Comparison of ENCODE assay signal across 16 cellular contexts in the genomic region with DNA sequence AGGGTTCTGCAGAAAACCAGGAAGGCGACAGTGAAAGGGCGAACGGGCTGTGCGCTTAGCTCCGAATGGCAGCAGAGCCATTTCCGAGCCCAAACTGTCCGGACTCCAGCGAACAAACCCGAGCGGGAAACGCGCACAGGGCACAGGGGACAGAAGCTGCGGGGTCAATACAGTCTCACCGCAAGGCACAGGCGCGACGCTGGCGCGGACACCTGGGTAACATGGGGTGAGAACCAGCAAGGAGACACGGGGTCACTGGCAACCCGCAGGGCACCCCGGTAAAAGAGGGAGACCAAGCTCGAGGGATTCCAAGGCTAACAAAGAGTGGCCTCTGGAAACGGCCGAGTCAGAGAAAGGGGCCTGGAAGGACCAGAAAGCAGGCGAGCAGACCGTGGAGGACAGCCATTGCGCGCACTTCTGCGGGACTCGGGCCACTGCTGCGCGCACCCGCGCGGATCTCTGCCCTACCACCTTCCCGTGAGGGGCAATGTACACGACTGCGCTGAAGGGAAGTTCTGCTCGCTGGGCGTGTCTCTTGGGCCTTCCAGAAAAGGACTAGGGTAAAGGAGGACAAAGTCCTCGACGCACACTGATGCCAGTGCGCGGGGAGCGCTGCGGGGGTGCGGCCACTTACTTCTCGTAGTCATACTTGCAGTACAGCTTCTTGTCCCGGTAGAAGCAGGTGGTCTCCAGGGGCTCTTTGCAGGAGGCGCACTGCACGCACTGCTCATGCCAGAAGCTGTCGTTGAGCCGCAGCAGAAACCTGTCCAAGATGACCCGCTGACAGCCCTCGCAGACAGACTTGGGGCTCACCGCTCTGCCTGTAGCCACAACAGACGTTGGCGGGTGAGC. TPM values are rescaled to one million over a fixed set of nuclear protein-coding genes. Genes with fewer than 3 reads are reported as not detected.
DNase-seq lines count a peak whose midpoint lies in the region; TF ChIP-seq lines count a peak whose summit lies in the region.
"Had no signal": no experiment of that assay in that cellular context is flagged by ENCODE, and none has a peak within 500 bp of the region (broad histone marks: within the 10 kb centered on the region; RNA-seq: fewer than 3 reads in every experiment).

No MANE protein-coding gene starts in this region.

- no peak overlapping the region for H3T11ph ChIP-seq in H9 (ENCODE audit: low read length)

- H3K36me3 ChIP-seq in endodermal cell (ENCODE audit: control insufficient read depth, insufficient read depth, low read length): no peaks in the 10 kb centered on the region
- H3K36me3 ChIP-seq: HAP-1 had no signal

- H4K91ac ChIP-seq in H9 (ENCODE audit: insufficient read length, low read depth, low read length): no peak overlapping the region

- H3K27me3 ChIP-seq in H9 (ENCODE audit: insufficient read depth, low read length) (peaks cover 67% of the 10 kb centered on the region), endodermal cell (ENCODE audit: control insufficient read depth, insufficient read depth, low read length, poor library complexity, severe bottlenecking) (peaks cover 97% of the 10 kb centered on the region)

- H3K27ac Mint-ChIP-seq in H9: no peak overlapping the region
- H3K27ac Mint-ChIP-seq in endodermal cell: no peak overlapping the region
- H3K27ac Mint-ChIP-seq in nephron progenitor cell: no peak overlapping the region
- H3K27ac Mint-ChIP-seq in activated CD4-positive, alpha-beta memory T cell treated with anti-CD3 and anti-CD28 coated beads, Interleukin-2, amount 10 ng/mL, durations not matched to agents 7 days and 5 days: no peak overlapping the region
- H3K27ac Mint-ChIP-seq: activated T-cell treated with anti-CD3 and anti-CD28 coated beads, Interleukin-2, amount 50 U/mL, for 24 hours; stimulated activated naive CD8-positive, alpha-beta T cell treated with anti-CD3 and anti-CD28 coated beads, Interleukin-15, Interleukin-2, amounts not matched to agents 100 ng/mL and 50 ng/mL, for 24 hours had no signal

- H3K4me3 ChIP-seq in endodermal cell (ENCODE audit: low read length): peak overlapping the region; percentile 78
- H3K4me3 ChIP-seq: HAP-1 had no signal

- H3K9me3 ChIP-seq in H9 (ENCODE audit: control insufficient read depth, low read depth, low read length) (no peaks in the 10 kb centered on the region), endodermal cell (ENCODE audit: control insufficient read depth, low read length) (no peaks in the 10 kb centered on the region)
- H3K9me3 ChIP-seq: HAP-1 had no signal

- H4K5ac ChIP-seq in H9 (ENCODE audit: insufficient read length, low read depth, low read length): no peak overlapping the region

- CTCF ChIA-PET in activated CD4-positive, alpha-beta memory T cell treated with anti-CD3 and anti-CD28 coated beads, Interleukin-2, amount 10 ng/mL, durations not matched to agents 7 days and 5 days (lab: Charles Lee): interaction anchor here (1.5 to 3.8 kb wide), 2 partner anchors 16 to 72 kb away, joined by 3 to 23 read pairs; no protein-coding TSS in a partner anchor

- H3K27me3 Mint-ChIP-seq in H9 (ENCODE audit: low read depth): peaks cover 99% of the 10 kb centered on the region
- peaks cover 93% of the 10 kb centered on the region for H3K27me3 Mint-ChIP-seq in endodermal cell (ENCODE audit: insufficient read depth)
- peaks cover 97% of the 10 kb centered on the region for H3K27me3 Mint-ChIP-seq in nephron progenitor cell (ENCODE audit: low read depth, poor library complexity)
- peaks cover 87% of the 10 kb centered on the region for H3K27me3 Mint-ChIP-seq in activated CD4-positive, alpha-beta memory T cell treated with anti-CD3 and anti-CD28 coated beads, Interleukin-2, amount 10 ng/mL, durations not matched to agents 7 days and 5 days

- H3K14ac ChIP-seq in H9 (ENCODE audit: insufficient read depth, low read length): no peak overlapping the region

- no peak for TF ChIP-seq CTCF in H9 (conservative IDR thresholded peaks at IDR 0.05)
- TF ChIP-seq CTCF in endodermal cell (conservative IDR thresholded peaks at IDR 0.05): no peak
- no peak for TF ChIP-seq CTCF in nephron progenitor cell (IDR thresholded peaks at IDR 0.05)

- H3K4me1 Mint-ChIP-seq in H9 (peaks cover 50 to 75% of the 10 kb centered on the region in 2 experiments), endodermal cell (peaks cover 53% of the 10 kb centered on the region), nephron progenitor cell (peaks cover 46% of the 10 kb centered on the region)
- peaks cover 3% of the 10 kb centered on the region for H3K4me1 Mint-ChIP-seq in activated CD4-positive, alpha-beta memory T cell treated with anti-CD3 and anti-CD28 coated beads, Interleukin-2, amount 10 ng/mL, durations not matched to agents 7 days and 5 days

- no peak overlapping the region for H3K56ac ChIP-seq in H9 (ENCODE audit: insufficient read length, low read depth, low read length)

- H3K9me3 Mint-ChIP-seq in H9: peaks cover 2 to 6% of the 10 kb centered on the region in 2 experiments; a peak in 2 of 5 replicates
- H3K9me3 Mint-ChIP-seq in endodermal cell: no peaks in the 10 kb centered on the region
- H3K9me3 Mint-ChIP-seq in nephron progenitor cell: no peaks in the 10 kb centered on the region
- H3K9me3 Mint-ChIP-seq in activated CD4-positive, alpha-beta memory T cell treated with anti-CD3 and anti-CD28 coated beads, Interleukin-2, amount 10 ng/mL, durations not matched to agents 7 days and 5 days: no peaks in the 10 kb centered on the region
- H3K9me3 Mint-ChIP-seq: activated T-cell treated with anti-CD3 and anti-CD28 coated beads, Interleukin-2, amount 50 U/mL, for 24 hours; stimulated activated naive CD8-positive, alpha-beta T cell treated with anti-CD3 and anti-CD28 coated beads, Interleukin-15, Interleukin-2, amounts not matched to agents 100 ng/mL and 50 ng/mL, for 24 hours had no signal

- DNase-seq in DMS53 treated with DMSO at 0.1 percent for 48 hours (lab: John Stamatoyannopoulos, UW; ENCODE audit: unreplicated experiment) (peak; percentile 25), H9 (peak; percentile 65), endodermal cell (peak; percentile 82), nephron progenitor cell (peak; percentile 52), superior temporal gyrus (ENCODE audit: extremely low spot score) (no peak), AG08395 (ENCODE audit: low spot score) (no peak)
- no peak for DNase-seq in activated CD4-positive, alpha-beta memory T cell treated with anti-CD3 and anti-CD28 coated beads, Interleukin-2, amount 10 ng/mL, durations not matched to agents 7 days and 5 days
- DNase-seq: activated T-cell treated with anti-CD3 and anti-CD28 coated beads, Interleukin-2, amount 50 U/mL, for 24 hours; aorta had no signal

- H3K9ac ChIP-seq in H9 (ENCODE audit: extremely low read depth, insufficient read length, low read length) (no peak overlapping the region), endodermal cell (ENCODE audit: extremely low read depth, low read length, poor library complexity, severe bottlenecking) (no peak overlapping the region)

- POLR2A ChIA-PET in activated CD4-positive, alpha-beta memory T cell treated with anti-CD3 and anti-CD28 coated beads, Interleukin-2, amount 10 ng/mL, durations not matched to agents 7 days and 5 days (lab: Charles Lee): no interaction called here

- no peak overlapping the region for H2AK5ac ChIP-seq in H9 (ENCODE audit: insufficient read length, low read length)

- H3K79me2 ChIP-seq in H9 (ENCODE audit: insufficient read depth, low read length): no peaks in the 10 kb centered on the region

- no peak overlapping the region for H3K18ac ChIP-seq in H9 (ENCODE audit: insufficient read length, low read depth, low read length)

- peak overlapping the region; percentile 43 to 84 for H3K4me3 Mint-ChIP-seq in H9
- H3K4me3 Mint-ChIP-seq in endodermal cell: peak overlapping the region; percentile 64
- peak overlapping the region; percentile 74 for H3K4me3 Mint-ChIP-seq in nephron progenitor cell
- H3K4me3 Mint-ChIP-seq in activated CD4-positive, alpha-beta memory T cell treated with anti-CD3 and anti-CD28 coated beads, Interleukin-2, amount 10 ng/mL, durations not matched to agents 7 days and 5 days: no peak overlapping the region
- H3K4me3 Mint-ChIP-seq: activated T-cell treated with anti-CD3 and anti-CD28 coated beads, Interleukin-2, amount 50 U/mL, for 24 hours; stimulated activated naive CD8-positive, alpha-beta T cell treated with anti-CD3 and anti-CD28 coated beads, Interleukin-15, Interleukin-2, amounts not matched to agents 100 ng/mL and 50 ng/mL, for 24 hours had no signal

- no peaks in the 10 kb centered on the region for H3K79me1 ChIP-seq in H9 (ENCODE audit: insufficient read depth, low read depth, low read length, poor library complexity, severe bottlenecking)

- peaks cover 36% of the 10 kb centered on the region for H3K23me2 ChIP-seq in H9 (ENCODE audit: insufficient read length, low read depth, low read length, poor library complexity, severe bottlenecking)

- H3K27ac ChIP-seq in H9 (ENCODE audit: insufficient read length, low read depth, low read length): no peak overlapping the region
- no peak overlapping the region for H3K27ac ChIP-seq in endodermal cell (ENCODE audit: low read depth, low read length)
- H3K27ac ChIP-seq: C4-2B had no signal

- no CpG with 5 or more reads among the region's 59 CpGs for WGBS in H9 (ENCODE audit: extremely low coverage, insufficient read length, low lambda C conversion rate)
- WGBS in endodermal cell (ENCODE audit: insufficient coverage in 1 of 2, insufficient read length in 1 of 2), 2 experiments: 2% methylated on average over 41 to 59 of the region's 59 CpGs

- H2BK20ac ChIP-seq in H9 (ENCODE audit: low read depth, low read length, poor library complexity, severe bottlenecking): no peak overlapping the region

- no peaks in the 10 kb centered on the region for H4K20me1 ChIP-seq in H9 (ENCODE audit: control insufficient read depth, insufficient read depth, insufficient read length)

- no peak overlapping the region for H3K4ac ChIP-seq in H9 (ENCODE audit: low read depth, low read length)

- peak overlapping the region; percentile 88 for H3K4me2 ChIP-seq in H9 (ENCODE audit: insufficient read depth, insufficient read length, low read length)

- H4K8ac ChIP-seq in H9 (replicated peaks; ENCODE audit: insufficient read length, low read depth, low read length): no peak overlapping the region

- H3K23ac ChIP-seq in H9 (ENCODE audit: insufficient read length, low read depth, low read length): no peak overlapping the region

- H3K4me1 ChIP-seq in H9 (ENCODE audit: insufficient read depth, low read length) (no peaks in the 10 kb centered on the region), endodermal cell (ENCODE audit: control insufficient read depth, insufficient read depth, low read length) (peaks cover 35% of the 10 kb centered on the region)
- H3K4me1 ChIP-seq: HAP-1 had no signal

- H3K36me3 Mint-ChIP-seq in H9 (ENCODE audit: insufficient read depth in 1 of 3, low read depth in 3 of 3): no peaks in the 10 kb centered on the region; a peak in 1 of 7 replicates
- no peaks in the 10 kb centered on the region for H3K36me3 Mint-ChIP-seq in endodermal cell (ENCODE audit: low read depth)
- H3K36me3 Mint-ChIP-seq in nephron progenitor cell (ENCODE audit: low read depth): no peaks in the 10 kb centered on the region
- no peaks in the 10 kb centered on the region for H3K36me3 Mint-ChIP-seq in activated CD4-positive, alpha-beta memory T cell treated with anti-CD3 and anti-CD28 coated beads, Interleukin-2, amount 10 ng/mL, durations not matched to agents 7 days and 5 days (ENCODE audit: low read depth)

- no peak overlapping the region for H2BK12ac ChIP-seq in H9 (ENCODE audit: insufficient read length, low read depth, low read length)

- no peak overlapping the region for H2BK120ac ChIP-seq in H9 (ENCODE audit: low read depth, low read length, poor library complexity, severe bottlenecking)

- no peak overlapping the region for H2BK15ac ChIP-seq in H9 (ENCODE audit: low read depth, low read length)

- no peak overlapping the region for H2BK5ac ChIP-seq in H9 (ENCODE audit: insufficient read length, low read length)

- H2AFZ ChIP-seq in H9 (ENCODE audit: low read length): no peak overlapping the region

RNA-seq across cellular contexts. Expression of gene LMX1A, which starts 3.8 kb away (rescaled TPM):
- total RNA-seq in H9 (2021) (not detected in 2 replicates), endodermal cell (1 to 10 TPM in 1 of 2 donors, under 1 TPM in 1; 0.13 to 1.6 TPM)
- 5.7 TPM for polyA plus RNA-seq in endodermal cell (2013, experiment 1 of 2)
- 5.8 TPM for polyA plus RNA-seq in endodermal cell (2013, experiment 2 of 2)
- not detected for total RNA-seq in activated CD4-positive, alpha-beta memory T cell treated with anti-CD3 and anti-CD28 coated beads, Interleukin-2, amount 10 ng/mL, durations not matched to agents 7 days and 5 days
- total RNA-seq: dermis microvascular lymphatic vessel endothelial cell, M059J, myocyte had no signal
- polyA plus RNA-seq: keratinocyte had no signal

Comparison
In these comparisons a context has a peak if more than half of its experiments do, and no peak if none do; other contexts are left out.
1. DNase-seq: peak in DMS53 treated with DMSO at 0.1 percent for 48 hours (single experiment), H9 (single experiment), endodermal cell (single experiment) and nephron progenitor cell (single experiment); none in activated CD4-positive, alpha-beta memory T cell treated with anti-CD3 and anti-CD28 coated beads, Interleukin-2, amount 10 ng/mL, durations not matched to agents 7 days and 5 days (single experiment), superior temporal gyrus (single experiment) and AG08395 (single experiment).